Comparison of ENCODE assay signal across 1 cellular context in genomic region chr7:79553811-79554555, GRCh38.
TF ChIP-seq lines count a peak whose summit lies in the region.

No MANE protein-coding gene starts in this region.

TF ChIP-seq in IMR-90, 13 proteins besides CTCF, POLR2A, EP300 and RAD21 (continued from another document):
- no peak for TF ChIP-seq ELK1 (IDR thresholded peaks at IDR 0.05; ENCODE audit: borderline replicate concordance, low read depth, low read length)
TF ChIP-seq in IMR-90: peak in this region for 2.
